30 cellular contexts compared by ENCODE assay signal in genomic region chr3:76950590-76950989, GRCh38.
"Had no signal": no experiment of that assay in that cellular context is flagged by ENCODE, and none has a peak within 500 bp of the region (broad histone marks: within the 10 kb centered on the region; RNA-seq: fewer than 3 reads in every experiment).

No MANE protein-coding gene starts in this region.

- H3K4me3 ChIP-seq: pancreas, psoas muscle, skin epidermis, smooth muscle cell, spleen, suprapubic skin, testis, tibial artery, transverse colon, upper lobe of right lung, uterus had no signal

- H3K27me3 Mint-ChIP-seq: naive thymus-derived CD8-positive, alpha-beta T cell; natural killer cell treated with Interleukin-12 subunit alpha and Interleukin-12 subunit beta and Interleukin-15 and Interleukin-18, amount 100 ng/mL, for 72 hours; stimulated activated memory B cell treated with anti-CD40 and anti-IgM and Interleukin-4, amounts not matched to agents 10 μg/mL and 1 μg/mL and 100 μg/mL, for 72 hours; stimulated activated naive CD8-positive, alpha-beta T cell treated with anti-CD3 and anti-CD28 coated beads, Interleukin-15, amount 100 ng/mL, for 72 hours; type B pancreatic cell had no signal

- H3K4me2 ChIP-seq: smooth muscle cell had no signal

- H3K27ac ChIP-seq: neutrophil, pancreas, psoas muscle, skin epidermis, spleen, suprapubic skin, testis, tibial artery, transverse colon, upper lobe of right lung, uterus had no signal

- ATAC-seq: naive thymus-derived CD8-positive, alpha-beta T cell; natural killer cell treated with Interleukin-12 subunit alpha and Interleukin-12 subunit beta and Interleukin-15 and Interleukin-18, amount 100 ng/mL, for 72 hours; pancreas; psoas muscle; right cardiac atrium; sciatic nerve; stimulated activated memory B cell treated with anti-CD40 and anti-IgM and Interleukin-4, amounts not matched to agents 10 μg/mL and 1 μg/mL and 100 μg/mL, for 72 hours; stimulated activated naive CD8-positive, alpha-beta T cell treated with anti-CD3 and anti-CD28 coated beads, Interleukin-15, amount 100 ng/mL, for 72 hours; stimulated activated naive CD8-positive, alpha-beta T cell treated with anti-CD3 and anti-CD28 coated beads, Interleukin-15, Interleukin-2, amounts not matched to agents 100 U/mL and 50 U/mL, for 24 hours; upper lobe of right lung had no signal

- H3K9me3 ChIP-seq: neutrophil, pancreas, psoas muscle, spleen, suprapubic skin, testis, tibial artery, transverse colon, upper lobe of right lung, uterus had no signal

- FAIRE-seq: pancreas had no signal

- H3K4me1 Mint-ChIP-seq: naive thymus-derived CD8-positive, alpha-beta T cell; nephron progenitor cell; neural crest cell; stimulated activated memory B cell treated with anti-CD40 and anti-IgM and Interleukin-4, amounts not matched to agents 10 μg/mL and 1 μg/mL and 100 μg/mL, for 72 hours; stimulated activated naive CD8-positive, alpha-beta T cell treated with anti-CD3 and anti-CD28 coated beads, Interleukin-15, amount 100 ng/mL, for 72 hours had no signal

- DNase-seq: naive thymus-derived CD8-positive, alpha-beta T cell; nephron progenitor cell; nucleus accumbens; pancreas; psoas muscle; right cardiac atrium; spleen; stimulated activated CD4-positive, alpha-beta T cell treated with anti-CD3 and anti-CD28 coated beads, Interleukin-12 subunit alpha, Interleukin-12 subunit beta, amount 100 ng/mL, for 4 hours; stimulated activated CD4-positive, alpha-beta T cell treated with anti-CD3 and anti-CD28 coated beads, Interleukin-1b, Interleukin-23, amount 100 ng/mL, for 48 hours; stimulated activated CD4-positive, alpha-beta T cell treated with anti-CD3 and anti-CD28 coated beads, Interleukin-4, amount 100 ng/mL, for 1 hour; stimulated activated CD4-positive, alpha-beta T cell treated with anti-CD3 and anti-CD28 coated beads, Interleukin-4, amount 100 ng/mL, for 4 hours; stimulated activated CD8-positive, alpha-beta memory T cell treated with anti-CD3 and anti-CD28 coated beads, Interleukin-4, amount 100 ng/mL, for 48 hours; stimulated activated naive CD4-positive, alpha-beta T cell; stimulated activated naive CD8-positive, alpha-beta T cell treated with anti-CD3 and anti-CD28 coated beads, Interleukin-15, amount 100 ng/mL, for 72 hours; stimulated activated naive CD8-positive, alpha-beta T cell treated with anti-CD3 and anti-CD28 coated beads, Interleukin-15, Interleukin-2, amounts not matched to agents 100 U/mL and 50 U/mL, for 24 hours; substantia nigra; testis; tibial artery; transverse colon; upper lobe of right lung; uterus had no signal

- H3K27ac Mint-ChIP-seq: naive thymus-derived CD8-positive, alpha-beta T cell; natural killer cell treated with Interleukin-12 subunit alpha and Interleukin-12 subunit beta and Interleukin-15 and Interleukin-18, amount 100 ng/mL, for 72 hours; nephron progenitor cell; stimulated activated memory B cell treated with anti-CD40 and anti-IgM and Interleukin-4, amounts not matched to agents 10 μg/mL and 1 μg/mL and 100 μg/mL, for 72 hours; stimulated activated naive CD8-positive, alpha-beta T cell treated with anti-CD3 and anti-CD28 coated beads, Interleukin-15, amount 100 ng/mL, for 72 hours; type B pancreatic cell had no signal

- H3K9me3 Mint-ChIP-seq: neural crest cell; stimulated activated memory B cell treated with anti-CD40 and anti-IgM and Interleukin-4, amounts not matched to agents 10 μg/mL and 1 μg/mL and 100 μg/mL, for 72 hours; type B pancreatic cell had no signal

- H3K27me3 ChIP-seq: neutrophil, pancreas, spleen, suprapubic skin, testis, tibial artery, transverse colon, upper lobe of right lung, uterus had no signal

- H3K4me1 ChIP-seq: pancreas, psoas muscle, spleen, suprapubic skin, testis, tibial artery, transverse colon, upper lobe of right lung, uterus had no signal

- H3K36me3 ChIP-seq: neutrophil, pancreas, spleen, suprapubic skin, tibial artery, transverse colon, upper lobe of right lung, uterus had no signal

- H3K4me3 Mint-ChIP-seq: naive thymus-derived CD8-positive, alpha-beta T cell; natural killer cell treated with Interleukin-12 subunit alpha and Interleukin-12 subunit beta and Interleukin-15 and Interleukin-18, amount 100 ng/mL, for 72 hours; nephron progenitor cell; neural crest cell; stimulated activated memory B cell treated with anti-CD40 and anti-IgM and Interleukin-4, amounts not matched to agents 10 μg/mL and 1 μg/mL and 100 μg/mL, for 72 hours; stimulated activated naive CD8-positive, alpha-beta T cell treated with anti-CD3 and anti-CD28 coated beads, Interleukin-15, amount 100 ng/mL, for 72 hours; type B pancreatic cell had no signal

- H3K36me3 Mint-ChIP-seq: naive thymus-derived CD8-positive, alpha-beta T cell; stimulated activated memory B cell treated with anti-CD40 and anti-IgM and Interleukin-4, amounts not matched to agents 10 μg/mL and 1 μg/mL and 100 μg/mL, for 72 hours; type B pancreatic cell had no signal
